ENCODE assay signal across 24 cellular contexts in genomic region chr14:72717220-72717619, GRCh38.
DNase-seq lines count a peak whose midpoint lies in the region; ATAC-seq, FAIRE-seq and TF ChIP-seq lines count a peak whose summit lies in the region.
"Had no signal": no experiment of that assay in that cellular context is flagged by ENCODE, and none has a peak within 500 bp of the region (broad histone marks: within the 10 kb centered on the region; RNA-seq: fewer than 3 reads in every experiment).

No MANE protein-coding gene starts in this region.

- no peak for TF ChIP-seq POLR2A in GM12878 (IDR thresholded peaks at IDR 0.05; ENCODE audit: low read depth, low read length)

- TF ChIP-seq CTCF in GM12878 (IDR thresholded peaks at IDR 0.05 in 2 of 3, conservative IDR thresholded peaks at IDR 0.05 in 1 of 3; ENCODE audit: control insufficient read depth in 2 of 3, extremely low read depth in 1 of 3, insufficient read depth in 1 of 3, low read depth in 3 of 3, low read length in 3 of 3), result no peak

- H3K4me3 Mint-ChIP-seq in activated T-cell treated with anti-CD3 and anti-CD28 coated beads, Interleukin-2, amount 50 U/mL, for 72 hours, result peak overlapping the region in 1 of 2 donors; percentile 12
- no peak overlapping the region for H3K4me3 Mint-ChIP-seq in stimulated activated memory B cell treated with anti-CD40 and anti-IgM and Interleukin-4, amounts not matched to agents 10 μg/mL and 1 μg/mL and 100 μg/mL, for 72 hours
- H3K4me3 Mint-ChIP-seq: activated naive CD4-positive, alpha-beta T cell treated with anti-CD3 and anti-CD28 coated beads for 36 hours had no signal

- in situ Hi-C loops in GM12878 (cut with MboI), result no loop called here

- H3K27me3 ChIP-seq in GM12878 (replicated peaks in 1 of 2; ENCODE audit: control insufficient read depth in 2 of 2, insufficient read depth in 2 of 2, low read length in 1 of 2), result no peaks in the 10 kb centered on the region
- H3K27me3 ChIP-seq: ascending aorta, BE2C, upper lobe of left lung had no signal

- CTCF ChIA-PET in GM12878 (lab: Yijun Ruan, JAX), result interaction anchor here (0.7 to 2.0 kb wide), 5 partner anchors 120 to 203 kb away, joined by 3 to 11 read pairs (median 3); no protein-coding TSS in a partner anchor

- peaks cover 23% of the 10 kb centered on the region for H3K4me1 Mint-ChIP-seq in activated T-cell treated with anti-CD3 and anti-CD28 coated beads, Interleukin-2, amount 50 U/mL, for 72 hours (ENCODE audit: low read depth)
- H3K4me1 Mint-ChIP-seq in stimulated activated memory B cell treated with anti-CD40 and anti-IgM and Interleukin-4, amounts not matched to agents 10 μg/mL and 1 μg/mL and 100 μg/mL, for 72 hours, result peaks cover 52% of the 10 kb centered on the region

- no peak for TF ChIP-seq EP300 in GM12878 (IDR thresholded peaks at IDR 0.05; ENCODE audit: borderline replicate concordance in 1 of 2, control insufficient read depth in 1 of 2, low read depth in 2 of 2, low read length in 2 of 2)

- H3K4me2 ChIP-seq in GM12878 (ENCODE audit: control insufficient read depth, insufficient read depth), result no peak overlapping the region
- H3K4me2 ChIP-seq: A549 had no signal

- no peaks in the 10 kb centered on the region for H3K36me3 Mint-ChIP-seq in activated T-cell treated with anti-CD3 and anti-CD28 coated beads, Interleukin-2, amount 50 U/mL, for 72 hours (ENCODE audit: insufficient read depth in 2 of 2)
- H3K36me3 Mint-ChIP-seq in stimulated activated memory B cell treated with anti-CD40 and anti-IgM and Interleukin-4, amounts not matched to agents 10 μg/mL and 1 μg/mL and 100 μg/mL, for 72 hours, result peaks cover 4% of the 10 kb centered on the region

- no peak for FAIRE-seq in GM12878 (lab: Jason Lieb, UNC)
- FAIRE-seq: A549 had no signal

- H3K27ac Mint-ChIP-seq in activated T-cell treated with anti-CD3 and anti-CD28 coated beads, Interleukin-2, amount 50 U/mL, for 72 hours, result peak overlapping the region; percentile 6
- peak overlapping the region; percentile 65 for H3K27ac Mint-ChIP-seq in stimulated activated memory B cell treated with anti-CD40 and anti-IgM and Interleukin-4, amounts not matched to agents 10 μg/mL and 1 μg/mL and 100 μg/mL, for 72 hours
- H3K27ac Mint-ChIP-seq: activated naive CD4-positive, alpha-beta T cell treated with anti-CD3 and anti-CD28 coated beads for 36 hours; progenitor cell of endocrine pancreas had no signal

- TF ChIP-seq RAD21 in GM12878 (IDR thresholded peaks at IDR 0.05; ENCODE audit: insufficient read depth, low read depth, low read length), result no peak

- H3K27me3 Mint-ChIP-seq in activated T-cell treated with anti-CD3 and anti-CD28 coated beads, Interleukin-2, amount 50 U/mL, for 72 hours (ENCODE audit: low read depth), result no peaks in the 10 kb centered on the region
- H3K27me3 Mint-ChIP-seq in stimulated activated memory B cell treated with anti-CD40 and anti-IgM and Interleukin-4, amounts not matched to agents 10 μg/mL and 1 μg/mL and 100 μg/mL, for 72 hours, result no peaks in the 10 kb centered on the region

- peak in 1 of 2 donors; percentile 74 for ATAC-seq in activated T-cell treated with anti-CD3 and anti-CD28 coated beads, Interleukin-2, amount 50 U/mL, for 72 hours (replicated peaks in 1 of 2)
- peak; percentile 73 for ATAC-seq in GM19351 (IDR thresholded peaks at IDR 0.05; ENCODE audit: unreplicated experiment)
- peak; percentile 51 for ATAC-seq in GM12878
- ATAC-seq in stimulated activated memory B cell treated with anti-CD40 and anti-IgM and Interleukin-4, amounts not matched to agents 10 μg/mL and 1 μg/mL and 100 μg/mL, for 72 hours, result no peak
- ATAC-seq in HG02763 (IDR thresholded peaks at IDR 0.05; ENCODE audit: unreplicated experiment), result no peak
- ATAC-seq: A549, lower lobe of right lung, Right ventricle myocardium inferior had no signal

- H4K20me1 ChIP-seq in GM12878 (ENCODE audit: control insufficient read depth, insufficient read depth), result no peaks in the 10 kb centered on the region

- RAD21 ChIA-PET in GM12878 (lab: Charles Lee; ENCODE audit: unreplicated experiment), result interaction anchor here (0.7 to 1.5 kb wide), 10 partner anchors 73 to 203 kb away, joined by 3 to 10 read pairs (median 4); partner anchors contain the start of gene DPF3

- no peaks in the 10 kb centered on the region for H3K9me3 ChIP-seq in GM12878 (replicated peaks; ENCODE audit: control insufficient read depth, insufficient read depth, low read length)
- H3K9me3 ChIP-seq: A549, ascending aorta, BE2C, lower lobe of right lung, neutrophil, upper lobe of left lung had no signal

- no peak overlapping the region for H3K9ac ChIP-seq in GM12878 (ENCODE audit: control insufficient read depth, insufficient read depth, low read length)

- H2AFZ ChIP-seq in GM12878 (ENCODE audit: control insufficient read depth, low read depth, low read length), result no peak overlapping the region

- POLR2A ChIA-PET in GM12878 (lab: Charles Lee), result interaction anchor here (0.5 to 1.1 kb wide), 3 partner anchors 119 to 205 kb away, joined by 3 to 4 read pairs (median 3); no protein-coding TSS in a partner anchor

- DNase-seq in activated T-cell treated with anti-CD3 and anti-CD28 coated beads, Interleukin-2, amount 50 U/mL, for 72 hours, result peak in 1 of 2 donors; percentile 14
- no peak for DNase-seq in activated T-cell treated with anti-CD3 and anti-CD28 coated beads, Interleukin-2, amount 50 U/mL, for 48 hours
- no peak for DNase-seq in GM12878 (ENCODE audit: low read depth, low spot score)
- DNase-seq in SIG-M5 (lab: John Stamatoyannopoulos, UW), result no peak
- no peak for DNase-seq in islet precursor cell
- DNase-seq: activated CD4-positive, alpha-beta T cell treated with anti-CD3 and anti-CD28 coated beads, Interleukin-2, amount 50 U/mL, for 48 hours; activated naive CD4-positive, alpha-beta T cell treated with anti-CD3 and anti-CD28 coated beads for 36 hours; BE2C; central memory CD4-positive, alpha-beta T cell; GF-D8; Karpas-422; lower lobe of right lung; MV-4-11; NCI-H146; T1000; upper lobe of left lung had no signal

- 47% methylated on average over 2 of the region's 2 CpGs for whole genome bisulfite sequencing in GM12878 (ENCODE audit: insufficient coverage, insufficient replicate concordance, low lambda C conversion rate, missing lambda C conversion rate)

- H3K9me3 Mint-ChIP-seq in activated T-cell treated with anti-CD3 and anti-CD28 coated beads, Interleukin-2, amount 50 U/mL, for 72 hours, result no peaks in the 10 kb centered on the region
- no peaks in the 10 kb centered on the region for H3K9me3 Mint-ChIP-seq in stimulated activated memory B cell treated with anti-CD40 and anti-IgM and Interleukin-4, amounts not matched to agents 10 μg/mL and 1 μg/mL and 100 μg/mL, for 72 hours
- H3K9me3 Mint-ChIP-seq: activated naive CD4-positive, alpha-beta T cell treated with anti-CD3 and anti-CD28 coated beads for 36 hours had no signal

- H3K79me2 ChIP-seq in GM12878 (ENCODE audit: control insufficient read depth, insufficient read depth, low read length), result no peaks in the 10 kb centered on the region

- no peaks in the 10 kb centered on the region for H3K36me3 ChIP-seq in GM12878 (ENCODE audit: control insufficient read depth in 2 of 2, insufficient read depth in 2 of 2, low read length in 1 of 2)
- H3K36me3 ChIP-seq: ascending aorta, lower lobe of right lung, neutrophil, upper lobe of left lung had no signal

- H3K4me1 ChIP-seq in GM12878 (ENCODE audit: control insufficient read depth, insufficient read depth, low read length), result peaks cover 24% of the 10 kb centered on the region
- H3K4me1 ChIP-seq: A549, lower lobe of right lung, upper lobe of left lung had no signal

- intact Hi-C loops in GM12878 (cut with micrococcal nuclease; ENCODE audit: unreplicated experiment), result no loop called here

- no peak overlapping the region for H3K4me3 ChIP-seq in GM12878
- H3K4me3 ChIP-seq: A549, ascending aorta, lower lobe of right lung, upper lobe of left lung had no signal

- SMC1A ChIA-PET in GM12878 (lab: Charles Lee; ENCODE audit: uncharacterized antibody, unreplicated experiment), result interaction anchor here (0.7 to 2.8 kb wide), 10 partner anchors 53 to 204 kb away, joined by 3 to 14 read pairs (median 4); partner anchors contain the start of gene DPF3

- BruUV-seq in GM12878 (replicated peaks; lab: Mats Ljungman, UMichigan), result no TSS peak

- no peak overlapping the region for H3K27ac ChIP-seq in GM12878 (ENCODE audit: control insufficient read depth, insufficient read depth)
- H3K27ac ChIP-seq: A549, ascending aorta, lower lobe of right lung, neutrophil, upper lobe of left lung had no signal

TF ChIP-seq in GM12878, 131 proteins besides CTCF, POLR2A, EP300 and RAD21 (continues in another document):
- TF ChIP-seq ZNF274 (IDR thresholded peaks at IDR 0.05; ENCODE audit: insufficient read depth, insufficient read length), result no peak
- TF ChIP-seq ZBTB4 (CRISPR knock-in tag; IDR thresholded peaks at IDR 0.05), result no peak
- no peak for TF ChIP-seq HDGF (IDR thresholded peaks at IDR 0.05)

Comparison
In these comparisons a context has a peak if more than half of its experiments do, and no peak if none do; other contexts are left out.
1. ATAC-seq: peak in GM19351 (single experiment) and GM12878 (single experiment); none in stimulated activated memory B cell treated with anti-CD40 and anti-IgM and Interleukin-4, amounts not matched to agents 10 μg/mL and 1 μg/mL and 100 μg/mL, for 72 hours (single experiment) and HG02763 (single experiment).